In genomic region chrX:153971124-153971631, GRCh38 we compare ENCODE assay signal across 1 cellular context.
TF ChIP-seq lines count a peak whose summit lies in the region.

No MANE protein-coding gene starts in this region.

TF ChIP-seq in HEK293, 187 proteins besides CTCF, POLR2A, EP300 and RAD21 (continued from another document and continues in another):
- TF ChIP-seq AEBP2 (tag by site-specific recombination; IDR thresholded peaks at IDR 0.05; ENCODE audit: borderline replicate concordance) (no peak), ZFP69B (tag by site-specific recombination; IDR thresholded peaks at IDR 0.05) (no peak), ZNF23 (tag by site-specific recombination; IDR thresholded peaks at IDR 0.05; ENCODE audit: borderline replicate concordance) (no peak), ZNF280C (tag by site-specific recombination; IDR thresholded peaks at IDR 0.05) (no peak), ZSCAN4 (tag by site-specific recombination; IDR thresholded peaks at IDR 0.05) (no peak; the same call in 1 of the 2 replicates), ZNF707 (tag by site-specific recombination; IDR thresholded peaks at IDR 0.05) (no peak), ZNF530 (tag by site-specific recombination; IDR thresholded peaks at IDR 0.05; ENCODE audit: low read depth) (no peak), ZNF426 (tag by site-specific recombination; IDR thresholded peaks at IDR 0.05) (no peak), ZNF792 (tag by site-specific recombination; IDR thresholded peaks at IDR 0.05) (no peak), HOXD13 (CRISPR knock-in tag; IDR thresholded peaks at IDR 0.05; ENCODE audit: borderline replicate concordance) (no peak), ZNF580 (tag by site-specific recombination; IDR thresholded peaks at IDR 0.05) (no peak; the same call in 1 of the 2 replicates), PRDM2 (tag by site-specific recombination; IDR thresholded peaks at IDR 0.05; ENCODE audit: borderline replicate concordance) (no peak), PRDM10 (tag by site-specific recombination; IDR thresholded peaks at IDR 0.05) (peak; percentile 52; the same call in 1 of the 2 replicates), SCRT1 (tag by site-specific recombination; IDR thresholded peaks at IDR 0.05; ENCODE audit: borderline replicate concordance) (no peak), ZNF132 (tag by site-specific recombination; IDR thresholded peaks at IDR 0.05; ENCODE audit: borderline replicate concordance) (no peak), TSHZ1 (tag by site-specific recombination; IDR thresholded peaks at IDR 0.05; ENCODE audit: borderline replicate concordance) (no peak), ZNF747 (tag by site-specific recombination; IDR thresholded peaks at IDR 0.05) (no peak), ZNF404 (tag by site-specific recombination; IDR thresholded peaks at IDR 0.05) (no peak), ZNF785 (tag by site-specific recombination; IDR thresholded peaks at IDR 0.05) (no peak), BCL11B (tag by site-specific recombination; IDR thresholded peaks at IDR 0.05; ENCODE audit: low read depth) (no peak), MYNN (tag by site-specific recombination; IDR thresholded peaks at IDR 0.05; ENCODE audit: borderline replicate concordance) (no peak), ZNF391 (tag by site-specific recombination; IDR thresholded peaks at IDR 0.05; ENCODE audit: borderline replicate concordance, low read depth) (no peak), ZNF112 (tag by site-specific recombination; IDR thresholded peaks at IDR 0.05) (no peak), ZNF571 (tag by site-specific recombination; IDR thresholded peaks at IDR 0.05) (no peak), ZNF558 (tag by site-specific recombination; IDR thresholded peaks at IDR 0.05) (no peak), ZBTB49 (tag by site-specific recombination; IDR thresholded peaks at IDR 0.05; ENCODE audit: low read depth) (no peak), ZNF548 (tag by site-specific recombination; IDR thresholded peaks at IDR 0.05) (no peak), ZXDB (tag by site-specific recombination; IDR thresholded peaks at IDR 0.05) (peak; percentile 6; the same call in 1 of the 2 replicates), GLIS1 (tag by site-specific recombination; IDR thresholded peaks at IDR 0.05) (no peak), ZFP41 (tag by site-specific recombination; IDR thresholded peaks at IDR 0.05; ENCODE audit: borderline replicate concordance) (no peak), ZNF791 (tag by site-specific recombination; IDR thresholded peaks at IDR 0.05) (no peak), ZNF449 (tag by site-specific recombination; IDR thresholded peaks at IDR 0.05) (no peak), ZNF837 (tag by site-specific recombination; IDR thresholded peaks at IDR 0.05) (no peak), ZSCAN23 (tag by site-specific recombination; IDR thresholded peaks at IDR 0.05) (0 out of 2 replicates have a peak, but pooled peaks have one; percentile 13), ZNF121 (tag by site-specific recombination; IDR thresholded peaks at IDR 0.05) (no peak), ZNF549 (tag by site-specific recombination; IDR thresholded peaks at IDR 0.05) (no peak)
